ENCODE assay signal across 1 cellular context in the genomic region with DNA sequence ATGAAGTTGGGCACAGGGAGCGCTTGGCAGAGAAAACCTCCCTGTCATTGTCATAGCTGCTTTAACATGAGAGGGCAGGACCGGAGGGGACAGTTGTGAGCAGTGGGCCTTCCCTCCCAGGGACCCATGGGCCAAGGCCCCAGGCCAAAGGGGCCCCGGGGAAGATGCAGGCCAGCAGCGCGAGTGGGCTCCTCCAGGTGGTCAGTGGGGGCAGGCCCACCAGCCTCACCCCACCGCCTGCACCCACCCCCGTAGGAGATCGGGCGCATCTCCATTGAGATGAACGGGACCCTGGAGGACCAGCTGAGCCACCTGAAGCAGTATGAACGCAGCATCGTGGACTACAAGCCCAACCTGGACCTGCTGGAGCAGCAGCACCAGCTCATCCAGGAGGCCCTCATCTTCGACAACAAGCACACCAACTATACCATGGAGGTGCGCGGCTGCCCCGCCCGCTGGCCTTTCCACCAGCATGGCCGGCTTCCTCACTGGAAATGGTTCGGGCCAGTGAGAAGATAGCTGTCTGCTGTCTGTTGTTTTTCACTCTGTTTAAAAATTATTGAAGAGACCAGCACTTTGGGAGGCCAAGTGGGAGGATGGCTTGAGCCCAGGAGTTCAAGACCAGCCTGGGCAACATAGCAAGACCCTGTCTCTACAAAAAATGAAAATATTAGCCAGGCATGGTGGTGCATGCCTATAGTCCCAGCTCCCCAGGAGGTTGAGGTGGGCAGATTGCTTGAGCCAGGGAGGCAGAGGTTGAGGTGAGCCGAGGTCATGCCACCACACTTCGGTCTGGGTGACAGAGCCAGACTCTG.
TF ChIP-seq lines count a peak whose summit lies in the region.

No MANE protein-coding gene starts in this region.

TF ChIP-seq in liver, 16 proteins besides CTCF, POLR2A, EP300 and RAD21 (continued from another document):
- TF ChIP-seq, protein P1, sequence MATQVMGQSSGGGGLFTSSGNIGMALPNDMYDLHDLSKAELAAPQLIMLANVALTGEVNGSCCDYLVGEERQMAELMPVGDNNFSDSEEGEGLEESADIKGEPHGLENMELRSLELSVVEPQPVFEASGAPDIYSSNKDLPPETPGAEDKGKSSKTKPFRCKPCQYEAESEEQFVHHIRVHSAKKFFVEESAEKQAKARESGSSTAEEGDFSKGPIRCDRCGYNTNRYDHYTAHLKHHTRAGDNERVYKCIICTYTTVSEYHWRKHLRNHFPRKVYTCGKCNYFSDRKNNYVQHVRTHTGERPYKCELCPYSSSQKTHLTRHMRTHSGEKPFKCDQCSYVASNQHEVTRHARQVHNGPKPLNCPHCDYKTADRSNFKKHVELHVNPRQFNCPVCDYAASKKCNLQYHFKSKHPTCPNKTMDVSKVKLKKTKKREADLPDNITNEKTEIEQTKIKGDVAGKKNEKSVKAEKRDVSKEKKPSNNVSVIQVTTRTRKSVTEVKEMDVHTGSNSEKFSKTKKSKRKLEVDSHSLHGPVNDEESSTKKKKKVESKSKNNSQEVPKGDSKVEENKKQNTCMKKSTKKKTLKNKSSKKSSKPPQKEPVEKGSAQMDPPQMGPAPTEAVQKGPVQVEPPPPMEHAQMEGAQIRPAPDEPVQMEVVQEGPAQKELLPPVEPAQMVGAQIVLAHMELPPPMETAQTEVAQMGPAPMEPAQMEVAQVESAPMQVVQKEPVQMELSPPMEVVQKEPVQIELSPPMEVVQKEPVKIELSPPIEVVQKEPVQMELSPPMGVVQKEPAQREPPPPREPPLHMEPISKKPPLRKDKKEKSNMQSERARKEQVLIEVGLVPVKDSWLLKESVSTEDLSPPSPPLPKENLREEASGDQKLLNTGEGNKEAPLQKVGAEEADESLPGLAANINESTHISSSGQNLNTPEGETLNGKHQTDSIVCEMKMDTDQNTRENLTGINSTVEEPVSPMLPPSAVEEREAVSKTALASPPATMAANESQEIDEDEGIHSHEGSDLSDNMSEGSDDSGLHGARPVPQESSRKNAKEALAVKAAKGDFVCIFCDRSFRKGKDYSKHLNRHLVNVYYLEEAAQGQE (IDR thresholded peaks at IDR 0.05) = no peak
- TF ChIP-seq HNF4G (IDR thresholded peaks at IDR 0.05) (no peak), HNF4A (conservative IDR thresholded peaks at IDR 0.05) (no peak), TAF1 (conservative IDR thresholded peaks at IDR 0.05) (no peak), FOXA2 (IDR thresholded peaks at IDR 0.05) (no peak), EGR1 (IDR thresholded peaks at IDR 0.05; ENCODE audit: low read depth in 2 of 2) (no peak)
- TF ChIP-seq, protein P2, sequence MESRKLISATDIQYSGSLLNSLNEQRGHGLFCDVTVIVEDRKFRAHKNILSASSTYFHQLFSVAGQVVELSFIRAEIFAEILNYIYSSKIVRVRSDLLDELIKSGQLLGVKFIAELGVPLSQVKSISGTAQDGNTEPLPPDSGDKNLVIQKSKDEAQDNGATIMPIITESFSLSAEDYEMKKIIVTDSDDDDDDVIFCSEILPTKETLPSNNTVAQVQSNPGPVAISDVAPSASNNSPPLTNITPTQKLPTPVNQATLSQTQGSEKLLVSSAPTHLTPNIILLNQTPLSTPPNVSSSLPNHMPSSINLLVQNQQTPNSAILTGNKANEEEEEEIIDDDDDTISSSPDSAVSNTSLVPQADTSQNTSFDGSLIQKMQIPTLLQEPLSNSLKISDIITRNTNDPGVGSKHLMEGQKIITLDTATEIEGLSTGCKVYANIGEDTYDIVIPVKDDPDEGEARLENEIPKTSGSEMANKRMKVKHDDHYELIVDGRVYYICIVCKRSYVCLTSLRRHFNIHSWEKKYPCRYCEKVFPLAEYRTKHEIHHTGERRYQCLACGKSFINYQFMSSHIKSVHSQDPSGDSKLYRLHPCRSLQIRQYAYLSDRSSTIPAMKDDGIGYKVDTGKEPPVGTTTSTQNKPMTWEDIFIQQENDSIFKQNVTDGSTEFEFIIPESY (IDR thresholded peaks at IDR 0.05) = no peak
- TF ChIP-seq, protein P3, sequence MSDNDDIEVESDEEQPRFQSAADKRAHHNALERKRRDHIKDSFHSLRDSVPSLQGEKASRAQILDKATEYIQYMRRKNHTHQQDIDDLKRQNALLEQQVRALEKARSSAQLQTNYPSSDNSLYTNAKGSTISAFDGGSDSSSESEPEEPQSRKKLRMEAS (IDR thresholded peaks at IDR 0.05) = no peak
